11 cellular contexts compared by ENCODE assay signal in the genomic region with DNA sequence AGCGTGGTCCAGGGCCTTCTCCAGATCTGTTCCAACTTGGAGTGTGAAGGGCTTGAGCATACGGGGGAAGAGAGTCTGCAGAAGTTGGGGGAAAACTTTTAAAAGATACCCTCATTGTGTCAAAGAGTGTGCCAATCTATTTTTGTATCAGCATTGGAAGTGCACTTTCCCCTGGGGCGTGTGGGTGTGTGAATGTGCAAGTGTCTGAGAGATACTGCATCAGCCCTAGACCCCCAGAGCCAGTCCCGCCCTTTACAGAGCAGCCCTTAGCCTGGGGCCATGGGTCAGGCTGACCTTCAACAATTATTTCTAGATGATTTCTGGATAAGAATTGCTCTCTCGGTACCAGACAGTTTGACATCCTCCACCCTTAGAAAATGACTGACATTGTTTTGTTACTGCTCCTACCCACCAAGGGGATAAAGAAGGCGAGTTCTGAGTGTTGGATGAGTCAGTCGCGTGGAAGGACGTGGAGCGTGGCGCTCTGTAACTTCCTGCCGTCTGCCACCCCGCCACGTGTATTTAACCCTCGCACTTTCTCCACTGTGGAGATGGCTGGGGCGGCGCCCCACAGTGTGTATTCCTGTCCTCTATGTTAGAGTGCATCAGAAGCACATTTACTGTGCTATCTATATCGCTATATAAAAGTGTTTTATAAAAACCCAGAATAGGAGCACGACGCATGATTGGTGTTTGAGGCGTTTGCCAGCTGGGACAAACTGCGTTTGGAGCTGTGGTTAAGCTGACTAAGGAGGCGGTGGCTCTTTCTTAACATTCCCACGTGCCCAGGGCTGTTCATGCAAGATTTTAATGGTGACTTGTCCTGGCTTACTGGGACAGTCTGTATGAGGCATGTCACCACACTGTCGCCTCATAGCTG.
DNase-seq lines count a peak whose midpoint lies in the region; ATAC-seq, FAIRE-seq and TF ChIP-seq lines count a peak whose summit lies in the region.
"Had no signal": no experiment of that assay in that cellular context is flagged by ENCODE, and none has a peak within 500 bp of the region (broad histone marks: within the 10 kb centered on the region; RNA-seq: fewer than 3 reads in every experiment).

No MANE protein-coding gene starts in this region.

- H3K36me3 ChIP-seq in right atrium auricular region (no peaks in the 10 kb centered on the region), vagina (peaks cover 0 to 4% of the 10 kb centered on the region in 2 donors)
- no peaks in the 10 kb centered on the region for H3K36me3 ChIP-seq in effector memory CD4-positive, alpha-beta T cell (ENCODE audit: control insufficient read depth, insufficient read depth, low read length)

- ATAC-seq in left ventricle myocardium superior, result no peak

- FAIRE-seq in frontal cortex (lab: Jason Lieb, UNC), result no peak

- H3K27ac ChIP-seq in right atrium auricular region (peak overlapping the region in 1 of 2 donors; percentile 49), vagina (peak overlapping the region; percentile 84)
- no peak overlapping the region for H3K27ac ChIP-seq in effector memory CD4-positive, alpha-beta T cell (ENCODE audit: insufficient read depth, low read length, poor library complexity, severe bottlenecking)
- H3K27ac ChIP-seq: sigmoid colon had no signal

- H3K4me1 Mint-ChIP-seq in activated T-helper 2 cell treated with anti-CD3 and anti-CD28 coated beads, Interferon-gamma antibody, Interleukin-2, Interleukin-4, amounts not matched to agents 10 μg/mL and 5 μg/mL and 100 μg/mL, durations not matched to agents 14 hours and 24 hours and 36 hours (ENCODE audit: low read depth), result peaks cover 40% of the 10 kb centered on the region
- H3K4me1 Mint-ChIP-seq in immature natural killer cell, result peaks cover 42 to 48% of the 10 kb centered on the region in 2 donors

- H3K27me3 ChIP-seq in right atrium auricular region, result no peaks in the 10 kb centered on the region
- H3K27me3 ChIP-seq in vagina, result no peaks in the 10 kb centered on the region
- H3K27me3 ChIP-seq in effector memory CD4-positive, alpha-beta T cell (replicated peaks; ENCODE audit: control insufficient read depth, insufficient read depth, low read length, poor library complexity, severe bottlenecking), result no peaks in the 10 kb centered on the region
- H3K27me3 ChIP-seq: sigmoid colon had no signal

- no peak overlapping the region for H3K4me3 Mint-ChIP-seq in activated T-helper 2 cell treated with anti-CD3 and anti-CD28 coated beads, Interferon-gamma antibody, Interleukin-2, Interleukin-4, amounts not matched to agents 10 μg/mL and 5 μg/mL and 100 μg/mL, durations not matched to agents 14 hours and 24 hours and 36 hours (ENCODE audit: low read depth)
- H3K4me3 Mint-ChIP-seq in immature natural killer cell, result peak overlapping the region in 4 of 5 donors; percentile 10 to 53 (median 14)

- H3K27me3 Mint-ChIP-seq in activated T-helper 2 cell treated with anti-CD3 and anti-CD28 coated beads, Interferon-gamma antibody, Interleukin-2, Interleukin-4, amounts not matched to agents 10 μg/mL and 5 μg/mL and 100 μg/mL, durations not matched to agents 14 hours and 24 hours and 36 hours (ENCODE audit: low read depth), result no peaks in the 10 kb centered on the region
- peaks cover 2 to 11% (median 9%) of the 10 kb centered on the region in 3 donors for H3K27me3 Mint-ChIP-seq in immature natural killer cell (ENCODE audit: low read depth in 3 of 3)

- H3K4me3 ChIP-seq in right atrium auricular region (no peak overlapping the region), vagina (no peak overlapping the region)
- H3K4me3 ChIP-seq in effector memory CD4-positive, alpha-beta T cell (ENCODE audit: insufficient read depth, low read depth, low read length, poor library complexity, severe bottlenecking), result no peak overlapping the region
- H3K4me3 ChIP-seq: sigmoid colon had no signal

- no peaks in the 10 kb centered on the region for H3K9me3 Mint-ChIP-seq in activated T-helper 2 cell treated with anti-CD3 and anti-CD28 coated beads, Interferon-gamma antibody, Interleukin-2, Interleukin-4, amounts not matched to agents 10 μg/mL and 5 μg/mL and 100 μg/mL, durations not matched to agents 14 hours and 24 hours and 36 hours
- H3K9me3 Mint-ChIP-seq in immature natural killer cell, result no peaks in the 10 kb centered on the region

- peaks cover 0 to 36% of the 10 kb centered on the region in 2 donors for H3K4me1 ChIP-seq in right atrium auricular region
- peaks cover 36% of the 10 kb centered on the region for H3K4me1 ChIP-seq in vagina
- H3K4me1 ChIP-seq in effector memory CD4-positive, alpha-beta T cell (ENCODE audit: control insufficient read depth, insufficient read depth, low read length, poor library complexity, severe bottlenecking), result peaks cover 12% of the 10 kb centered on the region

- TF ChIP-seq CTCF in right atrium auricular region (IDR thresholded peaks at IDR 0.05), result no peak
- TF ChIP-seq CTCF in vagina (IDR thresholded peaks at IDR 0.05), result no peak

- H3K9me3 ChIP-seq in right atrium auricular region, result no peaks in the 10 kb centered on the region
- no peaks in the 10 kb centered on the region for H3K9me3 ChIP-seq in vagina
- no peaks in the 10 kb centered on the region for H3K9me3 ChIP-seq in effector memory CD4-positive, alpha-beta T cell (ENCODE audit: control insufficient read depth, low read length)
- H3K9me3 ChIP-seq: sigmoid colon had no signal

- H3K27ac Mint-ChIP-seq in activated T-helper 2 cell treated with anti-CD3 and anti-CD28 coated beads, Interferon-gamma antibody, Interleukin-2, Interleukin-4, amounts not matched to agents 10 μg/mL and 5 μg/mL and 100 μg/mL, durations not matched to agents 14 hours and 24 hours and 36 hours, result peak overlapping the region; percentile 10
- H3K27ac Mint-ChIP-seq in immature natural killer cell, result peak overlapping the region in 5 of 6 donors; percentile 10 to 93 (median 57)

- H3K36me3 Mint-ChIP-seq in activated T-helper 2 cell treated with anti-CD3 and anti-CD28 coated beads, Interferon-gamma antibody, Interleukin-2, Interleukin-4, amounts not matched to agents 10 μg/mL and 5 μg/mL and 100 μg/mL, durations not matched to agents 14 hours and 24 hours and 36 hours (ENCODE audit: low read depth), result peaks cover 53% of the 10 kb centered on the region
- peaks cover 0 to 14% (median 13%) of the 10 kb centered on the region in 3 donors for H3K36me3 Mint-ChIP-seq in immature natural killer cell

- intact Hi-C loops in left ventricle myocardium superior (cut with micrococcal nuclease), result no loop called here
- intact Hi-C loops in activated T-helper 2 cell treated with anti-CD3 and anti-CD28 coated beads, Interferon-gamma antibody, Interleukin-2, Interleukin-4, amounts not matched to agents 10 μg/mL and 5 μg/mL and 100 μg/mL, durations not matched to agents 14 hours and 24 hours and 36 hours (cut with micrococcal nuclease), result loop anchor here (2.0 kb wide), 1 partner anchor 27 kb away; no protein-coding TSS in a partner anchor
- intact Hi-C loops in vagina (cut with DNase I), result loop anchor here (5.0 kb wide), 1 partner anchor 109 kb away; no protein-coding TSS in a partner anchor

- DNase-seq in right atrium auricular region (ENCODE audit: low spot score) (peak; percentile 82), left ventricle myocardium superior (no peak), immature natural killer cell (peak in 2 of 3 donors; percentile 18 to 29), vagina (ENCODE audit: extremely low spot score in 2 of 2) (no peak), frontal cortex (ENCODE audit: low spot score in 2 of 2) (no peak), NCI-H226 (no peak)
- no peak for DNase-seq in activated T-helper 2 cell treated with anti-CD3 and anti-CD28 coated beads, Interferon-gamma antibody, Interleukin-2, Interleukin-4, amounts not matched to agents 10 μg/mL and 5 μg/mL and 100 μg/mL, durations not matched to agents 14 hours and 24 hours and 36 hours (ENCODE audit: low spot score)
- no peak for DNase-seq in effector memory CD4-positive, alpha-beta T cell
- DNase-seq: activated naive CD4-positive, alpha-beta T cell treated with anti-CD3 and anti-CD28 coated beads, Interleukin-2, amount 50 U/mL, for 16 hours; NCI-H1105 treated with DMSO at 0.1 percent for 48 hours; sigmoid colon had no signal

- TF ChIP-seq POLR2A in vagina (IDR thresholded peaks at IDR 0.05), result no peak

Comparison
In these comparisons a context has a peak if more than half of its experiments do, and no peak if none do; other contexts are left out.
1. DNase-seq: peak in right atrium auricular region (single experiment) and immature natural killer cell (2 of 3); none in left ventricle myocardium superior (single experiment), activated T-helper 2 cell treated with anti-CD3 and anti-CD28 coated beads, Interferon-gamma antibody, Interleukin-2, Interleukin-4, amounts not matched to agents 10 μg/mL and 5 μg/mL and 100 μg/mL, durations not matched to agents 14 hours and 24 hours and 36 hours (single experiment), vagina (0 of 2), frontal cortex (0 of 2), NCI-H226 (single experiment) and effector memory CD4-positive, alpha-beta T cell (0 of 3).